In genomic region chr21:43585924-43586411, GRCh38 we compare ENCODE assay signal across 1 cellular context.
TF ChIP-seq lines count a peak whose summit lies in the region.

No MANE protein-coding gene starts in this region.

TF ChIP-seq in HepG2, 621 proteins besides CTCF, POLR2A, EP300 and RAD21 (continued from another document):
- no peak for TF ChIP-seq UBTF (CRISPR knock-in tag; IDR thresholded peaks at IDR 0.05)
- no peak for TF ChIP-seq NFATC3 (CRISPR knock-in tag; IDR thresholded peaks at IDR 0.05)
- TF ChIP-seq HMG20B (CRISPR knock-in tag; conservative IDR thresholded peaks at IDR 0.05): peak; percentile 66; the same call in 1 of the 2 replicates
TF ChIP-seq in HepG2: peak in this region for 139.
